8 cellular contexts compared by ENCODE assay signal in genomic region chr1:113946668-113947387, GRCh38. TPM values are rescaled to one million over a fixed set of nuclear protein-coding genes. Genes with fewer than 3 reads are reported as not detected.
A peak's percentile ranks its signal among the peaks of the same experiment; 100 is the strongest.
DNase-seq lines count a peak whose midpoint lies in the region; ATAC-seq, FAIRE-seq and TF ChIP-seq lines count a peak whose summit lies in the region.

No MANE protein-coding gene starts in this region.

- peak overlapping the region; percentile 1 to 6 for H3K4me3 ChIP-seq in kidney (ENCODE audit: low read length in 2 of 2)
- H3K4me3 ChIP-seq in subcutaneous abdominal adipose tissue (ENCODE audit: low read depth in 1 of 5, low read length in 5 of 5) = no peak overlapping the region

- H3K36me3 ChIP-seq in kidney (ENCODE audit: control insufficient read depth in 1 of 2, insufficient read depth in 2 of 2, low read length in 2 of 2) = no peaks in the 10 kb centered on the region
- H3K36me3 ChIP-seq in subcutaneous abdominal adipose tissue (ENCODE audit: control insufficient read depth in 5 of 5, insufficient read depth in 5 of 5, low read length in 5 of 5) = peaks cover 0 to 7% (median 5%) of the 10 kb centered on the region in 5 donors

- no peak overlapping the region for H3K9ac ChIP-seq in kidney (ENCODE audit: low read length in 2 of 2)
- peak overlapping the region in 2 of 5 donors; percentile 18 to 35 for H3K9ac ChIP-seq in subcutaneous abdominal adipose tissue (ENCODE audit: low read length in 5 of 5)

- H3K27me3 ChIP-seq in subcutaneous abdominal adipose tissue (ENCODE audit: control insufficient read depth in 5 of 5, insufficient read depth in 4 of 5, low read length in 5 of 5) = no peaks in the 10 kb centered on the region

- peaks cover 52% of the 10 kb centered on the region for H3K4me1 Mint-ChIP-seq in T-helper 2 cell treated with Interferon-gamma antibody and Interleukin-4, amounts not matched to agents 5 μg/mL and 100 μg/mL, for 36 hours (ENCODE audit: low read depth)
- peaks cover 32% of the 10 kb centered on the region for H3K4me1 Mint-ChIP-seq in activated T-helper 17 cell treated with anti-CD3 and anti-CD28 coated beads, Interleukin-2, amount 50 U/mL, for 72 hours

- H3K4me3 Mint-ChIP-seq in T-helper 2 cell treated with Interferon-gamma antibody and Interleukin-4, amounts not matched to agents 5 μg/mL and 100 μg/mL, for 36 hours = peak overlapping the region; percentile 72
- H3K4me3 Mint-ChIP-seq in activated T-helper 17 cell treated with anti-CD3 and anti-CD28 coated beads, Interleukin-2, amount 50 U/mL, for 72 hours = peak overlapping the region; percentile 84

- no peaks in the 10 kb centered on the region for H3K9me3 Mint-ChIP-seq in T-helper 2 cell treated with Interferon-gamma antibody and Interleukin-4, amounts not matched to agents 5 μg/mL and 100 μg/mL, for 36 hours
- no peaks in the 10 kb centered on the region for H3K9me3 Mint-ChIP-seq in activated T-helper 17 cell treated with anti-CD3 and anti-CD28 coated beads, Interleukin-2, amount 50 U/mL, for 72 hours

- H3K36me3 Mint-ChIP-seq in T-helper 2 cell treated with Interferon-gamma antibody and Interleukin-4, amounts not matched to agents 5 μg/mL and 100 μg/mL, for 36 hours (ENCODE audit: low read depth) = peaks cover 38% of the 10 kb centered on the region
- peaks cover 66% of the 10 kb centered on the region for H3K36me3 Mint-ChIP-seq in activated T-helper 17 cell treated with anti-CD3 and anti-CD28 coated beads, Interleukin-2, amount 50 U/mL, for 72 hours (ENCODE audit: low read depth)

- H3K27me3 Mint-ChIP-seq in T-helper 2 cell treated with Interferon-gamma antibody and Interleukin-4, amounts not matched to agents 5 μg/mL and 100 μg/mL, for 36 hours (ENCODE audit: low read depth) = no peaks in the 10 kb centered on the region
- no peaks in the 10 kb centered on the region for H3K27me3 Mint-ChIP-seq in activated T-helper 17 cell treated with anti-CD3 and anti-CD28 coated beads, Interleukin-2, amount 50 U/mL, for 72 hours

- no peak for TF ChIP-seq CTCF in kidney (IDR thresholded peaks at IDR 0.05; ENCODE audit: borderline replicate concordance, extremely low read depth, insufficient read depth)

- H3K9me3 ChIP-seq in kidney (ENCODE audit: control insufficient read depth in 1 of 2, low read length in 2 of 2) (no peaks in the 10 kb centered on the region), subcutaneous abdominal adipose tissue (ENCODE audit: control insufficient read depth in 5 of 5, low read length in 5 of 5) (no peaks in the 10 kb centered on the region)

- intact Hi-C loops in kidney (cut with DNase I) = no loop called here
- intact Hi-C loops in posterior vena cava (cut with DNase I) = no loop called here

- FAIRE-seq in kidney (lab: Jason Lieb, UNC) = no peak

- H3K27ac ChIP-seq in kidney (ENCODE audit: low read depth in 2 of 2, low read length in 2 of 2) = peak overlapping the region in 1 of 2 donors; percentile 20
- peak overlapping the region; percentile 11 for H3K27ac ChIP-seq in subcutaneous abdominal adipose tissue (ENCODE audit: low read depth, low read length)

- ATAC-seq in activated T-helper 17 cell treated with anti-CD3 and anti-CD28 coated beads, Interleukin-2, amount 50 U/mL, for 72 hours (replicated peaks) = peak; percentile 77

- H3K27ac Mint-ChIP-seq in T-helper 2 cell treated with Interferon-gamma antibody and Interleukin-4, amounts not matched to agents 5 μg/mL and 100 μg/mL, for 36 hours = peak overlapping the region; percentile 82
- peak overlapping the region; percentile 91 for H3K27ac Mint-ChIP-seq in activated T-helper 17 cell treated with anti-CD3 and anti-CD28 coated beads, Interleukin-2, amount 50 U/mL, for 72 hours

- H3K4me1 ChIP-seq in kidney (ENCODE audit: control insufficient read depth in 1 of 2, insufficient read depth in 1 of 2, low read depth in 1 of 2, low read length in 2 of 2) (peaks cover 10% of the 10 kb centered on the region in 2 donors), subcutaneous abdominal adipose tissue (ENCODE audit: control insufficient read depth in 5 of 5, insufficient read depth in 5 of 5, low read length in 5 of 5) (peaks cover 0 to 28% (median 22%) of the 10 kb centered on the region in 5 donors)

- DNase-seq in T-helper 2 cell treated with Interferon-gamma antibody and Interleukin-4, amounts not matched to agents 5 μg/mL and 100 μg/mL, for 36 hours (ENCODE audit: low spot score) = no peak
- DNase-seq in T-helper 2 cell (no peak), kidney (no peak), Ammon's horn (ENCODE audit: low spot score) (no peak), Kasumi-1 (lab: John Stamatoyannopoulos, UW) (no peak), posterior vena cava (ENCODE audit: low spot score) (no peak)

RNA-seq across cellular contexts. Expression of gene HIPK1, which starts 17.7 kb away (rescaled TPM):
- total RNA-seq in activated T-helper 17 cell treated with anti-CD3 and anti-CD28 coated beads, Interleukin-2, amount 50 U/mL, for 72 hours = 10 to 100 TPM; 44.4 to 71.0 TPM
- total RNA-seq in kidney = 65.0 TPM
- polyA plus RNA-seq in kidney (ENCODE audit: insufficient read depth, low read depth, low replicate concordance) = 8.4 TPM
- 10 to 100 TPM; 68.9 to 78.9 TPM for total RNA-seq in posterior vena cava

RNA-seq across cellular contexts. Expression of gene OLFML3, which starts 32.4 kb away (rescaled TPM):
- under 1 TPM; 0.13 to 0.40 TPM for total RNA-seq in activated T-helper 17 cell treated with anti-CD3 and anti-CD28 coated beads, Interleukin-2, amount 50 U/mL, for 72 hours
- total RNA-seq in kidney (13.5 TPM), posterior vena cava (100 to 1,000 TPM in 1 of 2 donors, 10 to 100 TPM in 1; 43.6 to 109 TPM)
- 22.9 TPM for polyA plus RNA-seq in kidney (ENCODE audit: insufficient read depth, low read depth, low replicate concordance)

RNA-seq across cellular contexts. Expression of gene DCLRE1B, which starts 41.7 kb away (rescaled TPM):
- 10 to 100 TPM; 16.1 to 21.4 TPM for total RNA-seq in activated T-helper 17 cell treated with anti-CD3 and anti-CD28 coated beads, Interleukin-2, amount 50 U/mL, for 72 hours
- total RNA-seq in kidney (6.1 TPM), posterior vena cava (1 to 10 TPM; 5.3 to 5.5 TPM)
- 1.4 TPM for polyA plus RNA-seq in kidney (ENCODE audit: insufficient read depth, low read depth, low replicate concordance)

RNA-seq across cellular contexts. Expression of gene AP4B1, which starts 42.2 kb away (rescaled TPM):
- 10 to 100 TPM; 46.5 to 61.7 TPM for total RNA-seq in activated T-helper 17 cell treated with anti-CD3 and anti-CD28 coated beads, Interleukin-2, amount 50 U/mL, for 72 hours
- 21.7 TPM for total RNA-seq in kidney
- polyA plus RNA-seq in kidney (ENCODE audit: insufficient read depth, low read depth, low replicate concordance) = 8.7 TPM
- 10 to 100 TPM in 1 of 2 donors, 1 to 10 TPM in 1; 8.3 to 20.0 TPM for total RNA-seq in posterior vena cava

RNA-seq across cellular contexts. Expression of gene BCL2L15, which starts 59.4 kb away (rescaled TPM):
- total RNA-seq in activated T-helper 17 cell treated with anti-CD3 and anti-CD28 coated beads, Interleukin-2, amount 50 U/mL, for 72 hours = 1 to 10 TPM in 1 of 2 donors, under 1 TPM in 1; 0.99 to 4.4 TPM
- total RNA-seq in kidney (34.3 TPM), posterior vena cava (under 1 TPM; 0.32 to 0.57 TPM)
- polyA plus RNA-seq in kidney (ENCODE audit: insufficient read depth, low read depth, low replicate concordance) = 2.2 TPM

Comparison
In these comparisons a context has a peak if more than half of its experiments do, and no peak if none do; other contexts are left out.
1. H3K4me3 ChIP-seq: peak in kidney (2 of 2); none in subcutaneous abdominal adipose tissue (0 of 5).
2. RNA of gene OLFML3, which starts 32.4 kb away (total RNA-seq): 43.6 to 109 TPM in posterior vena cava and 13.5 TPM in kidney (single experiment); 0.13 to 0.40 TPM in activated T-helper 17 cell treated with anti-CD3 and anti-CD28 coated beads, Interleukin-2, amount 50 U/mL, for 72 hours; every median in the first group is over 10 times any median in the second.